In genomic region chr17:55237268-55237667, GRCh38 we compare ENCODE assay signal across 12 cellular contexts. TPM values are rescaled to one million over a fixed set of nuclear protein-coding genes. Genes with fewer than 3 reads are reported as not detected.
A peak's percentile ranks its signal among the peaks of the same experiment; 100 is the strongest.
DNase-seq lines count a peak whose midpoint lies in the region; ATAC-seq and TF ChIP-seq lines count a peak whose summit lies in the region.
"Had no signal": no experiment of that assay in that cellular context is flagged by ENCODE, and none has a peak within 500 bp of the region (broad histone marks: within the 10 kb centered on the region; RNA-seq: fewer than 3 reads in every experiment).

No MANE protein-coding gene starts in this region.

- no peak overlapping the region for H2BK5ac ChIP-seq in H9 (ENCODE audit: insufficient read length, low read length)

- H3K23ac ChIP-seq in H9 (ENCODE audit: insufficient read length, low read depth, low read length): no peak overlapping the region

- H3K4me2 ChIP-seq in BLaER1 (peak overlapping the region; percentile 78), H9 (ENCODE audit: insufficient read depth, insufficient read length, low read length) (no peak overlapping the region)

- H2BK20ac ChIP-seq in H9 (ENCODE audit: low read depth, low read length, poor library complexity, severe bottlenecking): no peak overlapping the region

- peaks cover 10 to 17% (median 15%) of the 10 kb centered on the region in 3 donors for H3K4me1 Mint-ChIP-seq in naive B cell
- peaks cover 4 to 19% of the 10 kb centered on the region in 2 experiments for H3K4me1 Mint-ChIP-seq in H9

- H3K56ac ChIP-seq in H9 (ENCODE audit: insufficient read length, low read depth, low read length): no peak overlapping the region

- H4K20me1 ChIP-seq in BLaER1 (no peaks in the 10 kb centered on the region), H9 (ENCODE audit: control insufficient read depth, insufficient read depth, insufficient read length) (no peaks in the 10 kb centered on the region)

- H3K9ac ChIP-seq in BLaER1: no peak overlapping the region
- no peak overlapping the region for H3K9ac ChIP-seq in H9 (ENCODE audit: extremely low read depth, insufficient read length, low read length)

- no peak overlapping the region for H3K27ac ChIP-seq in BLaER1
- H3K27ac ChIP-seq in angular gyrus (ENCODE audit: low read depth, low read length): peak overlapping the region; percentile 2
- no peak overlapping the region for H3K27ac ChIP-seq in RWPE1
- H3K27ac ChIP-seq in H9 (ENCODE audit: insufficient read length, low read depth, low read length): no peak overlapping the region

- H3K4me3 Mint-ChIP-seq in naive B cell (peak overlapping the region in 6 of 8 donors; percentile 7 to 77 (median 62)), H9 (no peak overlapping the region)

- H4K8ac ChIP-seq in H9 (replicated peaks; ENCODE audit: insufficient read length, low read depth, low read length): no peak overlapping the region

- H3K36me3 ChIP-seq in BLaER1: no peaks in the 10 kb centered on the region
- H3K36me3 ChIP-seq: pancreas had no signal

- no CpG with 5 or more reads among the region's 6 CpGs for WGBS in H9 (ENCODE audit: extremely low coverage, insufficient read length, low lambda C conversion rate)

- H3K79me1 ChIP-seq in H9 (ENCODE audit: insufficient read depth, low read depth, low read length, poor library complexity, severe bottlenecking): no peaks in the 10 kb centered on the region

- no peak overlapping the region for H3K14ac ChIP-seq in H9 (ENCODE audit: insufficient read depth, low read length)

- H3K27me3 Mint-ChIP-seq in naive B cell: peaks cover 34 to 53% (median 43%) of the 10 kb centered on the region in 3 donors
- H3K27me3 Mint-ChIP-seq in H9 (ENCODE audit: low read depth): peaks cover 60% of the 10 kb centered on the region

- H4K91ac ChIP-seq in H9 (ENCODE audit: insufficient read length, low read depth, low read length): no peak overlapping the region

- peaks cover 7% of the 10 kb centered on the region for H3K23me2 ChIP-seq in H9 (ENCODE audit: insufficient read length, low read depth, low read length, poor library complexity, severe bottlenecking)

- ATAC-seq in GM21367 (IDR thresholded peaks at IDR 0.05; ENCODE audit: unreplicated experiment) (peak; percentile 34), naive B cell (ENCODE audit: low read depth in 2 of 2) (peak; percentile 27 to 42), HG03439 (IDR thresholded peaks at IDR 0.05; ENCODE audit: unreplicated experiment) (no peak), HG03108 (IDR thresholded peaks at IDR 0.05; ENCODE audit: unreplicated experiment) (no peak)

- H4K5ac ChIP-seq in H9 (ENCODE audit: insufficient read length, low read depth, low read length): no peak overlapping the region

- POLR2A ChIA-PET in RWPE1 (lab: Yijun Ruan, JAX; ENCODE audit: low non-redundant PET): no interaction called here

- no peak overlapping the region for H2BK15ac ChIP-seq in H9 (ENCODE audit: low read depth, low read length)

- no peak overlapping the region for H3K4ac ChIP-seq in H9 (ENCODE audit: low read depth, low read length)

- no peaks in the 10 kb centered on the region; the same call in 1 of the 2 replicates for H3K9me3 ChIP-seq in BLaER1
- no peaks in the 10 kb centered on the region for H3K9me3 ChIP-seq in H9 (ENCODE audit: control insufficient read depth, low read depth, low read length)
- H3K9me3 ChIP-seq: pancreas had no signal

- peaks cover 9% of the 10 kb centered on the region; the same call in 1 of the 2 replicates for H3K27me3 ChIP-seq in BLaER1
- H3K27me3 ChIP-seq in H9 (ENCODE audit: insufficient read depth, low read length): no peaks in the 10 kb centered on the region; the same call in 1 of the 2 replicates
- H3K27me3 ChIP-seq: pancreas had no signal

- H2AK5ac ChIP-seq in H9 (ENCODE audit: insufficient read length, low read length): no peak overlapping the region

- no peak overlapping the region for H2BK12ac ChIP-seq in H9 (ENCODE audit: insufficient read length, low read depth, low read length)

- CTCF ChIA-PET in RWPE1 (lab: Yijun Ruan, JAX): interaction anchor here (0.6 kb wide), 1 partner anchor 181 kb away, joined by 3 read pairs; no protein-coding TSS in a partner anchor

- no peak overlapping the region for H3K18ac ChIP-seq in H9 (ENCODE audit: insufficient read length, low read depth, low read length)

- TF ChIP-seq CTCF in RWPE1 (conservative IDR thresholded peaks at IDR 0.05; ENCODE audit: low read depth) (no peak), H9 (conservative IDR thresholded peaks at IDR 0.05) (no peak)

- peaks cover 29% of the 10 kb centered on the region for H3K4me1 ChIP-seq in BLaER1
- H3K4me1 ChIP-seq in H9 (ENCODE audit: insufficient read depth, low read length): no peaks in the 10 kb centered on the region; the same call in 1 of the 2 replicates

- H3K79me2 ChIP-seq in H9 (ENCODE audit: insufficient read depth, low read length): no peaks in the 10 kb centered on the region

- H3K36me3 Mint-ChIP-seq in naive B cell (peaks cover 5 to 7% of the 10 kb centered on the region in 2 donors), H9 (ENCODE audit: insufficient read depth in 1 of 3, low read depth in 3 of 3) (no peaks in the 10 kb centered on the region)
- H3K36me3 Mint-ChIP-seq: activated naive CD8-positive, alpha-beta T cell treated with anti-CD3 and anti-CD28 coated beads, Interleukin-2, amount 10 ng/mL, durations not matched to agents 7 days and 5 days had no signal

- H2AFZ ChIP-seq in H9 (ENCODE audit: low read length): no peak overlapping the region

- DNase-seq in naive B cell: no peak
- no peak for DNase-seq in RWPE1 (ENCODE audit: low spot score)
- DNase-seq in H9: no peak
- DNase-seq: activated naive CD8-positive, alpha-beta T cell treated with anti-CD3 and anti-CD28 coated beads, Interleukin-2, amount 10 ng/mL, durations not matched to agents 7 days and 5 days; kidney; NCI-H2029 treated with DMSO at 0.1 percent for 48 hours; pancreas had no signal

- H3K9me3 Mint-ChIP-seq in naive B cell (peaks cover 2 to 12% (median 9%) of the 10 kb centered on the region in 7 donors), H9 (peaks cover 0 to 2% of the 10 kb centered on the region in 2 experiments; a peak in 1 of 5 replicates)
- H3K9me3 Mint-ChIP-seq: activated naive CD8-positive, alpha-beta T cell treated with anti-CD3 and anti-CD28 coated beads, Interleukin-2, amount 10 ng/mL, durations not matched to agents 7 days and 5 days had no signal

- no peak overlapping the region for H3K4me3 ChIP-seq in BLaER1

- H3T11ph ChIP-seq in H9 (ENCODE audit: low read length): no peak overlapping the region

- H3K27ac Mint-ChIP-seq in naive B cell (no peak overlapping the region), H9 (no peak overlapping the region)
- H3K27ac Mint-ChIP-seq: activated naive CD8-positive, alpha-beta T cell treated with anti-CD3 and anti-CD28 coated beads, Interleukin-2, amount 10 ng/mL, durations not matched to agents 7 days and 5 days had no signal

- H2BK120ac ChIP-seq in H9 (ENCODE audit: low read depth, low read length, poor library complexity, severe bottlenecking): no peak overlapping the region

RNA-seq across cellular contexts. Expression of gene HLF, which starts 27.5 kb away (rescaled TPM):
- polyA plus RNA-seq in naive B cell (ENCODE audit: low read depth in 6 of 6): not detected
- 0.17 and 0.44 TPM in 2 replicates for total RNA-seq in H9 (2021)

Comparison
In these comparisons a context has a peak if more than half of its experiments do, and no peak if none do; other contexts are left out.
1. ATAC-seq: peak in GM21367 (single experiment) and naive B cell (2 of 2); none in HG03439 (single experiment) and HG03108 (single experiment).
2. H3K4me3 Mint-ChIP-seq: peak in naive B cell (6 of 8); none in H9 (0 of 2).